14 cellular contexts compared by ENCODE assay signal in the genomic region with DNA sequence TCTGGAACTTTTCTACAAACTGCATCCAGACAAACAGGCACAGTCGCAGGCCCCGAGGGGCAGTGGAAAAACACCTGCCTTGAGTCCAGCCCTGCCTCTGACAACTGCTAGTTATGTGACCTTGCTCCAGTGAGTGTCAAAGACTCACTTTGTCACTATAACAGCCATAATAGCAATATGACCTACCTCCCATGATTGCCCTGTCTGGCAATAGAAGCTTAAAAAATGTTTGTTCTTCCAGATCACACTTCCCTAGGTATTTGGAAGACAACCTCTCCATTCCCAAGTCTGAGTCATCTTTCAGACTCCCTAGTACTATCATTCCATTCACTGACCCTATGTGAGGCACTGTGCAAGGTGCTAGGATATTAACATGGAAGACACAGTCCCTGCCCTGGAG.
DNase-seq lines count a peak whose midpoint lies in the region; ATAC-seq and TF ChIP-seq lines count a peak whose summit lies in the region.
"Had no signal": no experiment of that assay in that cellular context is flagged by ENCODE, and none has a peak within 500 bp of the region (broad histone marks: within the 10 kb centered on the region; RNA-seq: fewer than 3 reads in every experiment).

No MANE protein-coding gene starts in this region.

- peak overlapping the region; percentile 68 to 79 for H3K27ac ChIP-seq in tibial artery

- H3K4me1 ChIP-seq in mucosa of descending colon (ENCODE audit: low read depth) (peaks cover 18% of the 10 kb centered on the region), tibial artery (peaks cover 0 to 61% (median 34%) of the 10 kb centered on the region in 4 donors)

- no peaks in the 10 kb centered on the region for H3K9me3 ChIP-seq in mucosa of descending colon
- peaks cover 0 to 7% (median 0%) of the 10 kb centered on the region in 3 donors for H3K9me3 ChIP-seq in tibial artery

- H3K4me3 ChIP-seq in epithelial cell of proximal tubule (ENCODE audit: low read depth, low read length), result no peak overlapping the region
- no peak overlapping the region for H3K4me3 ChIP-seq in mucosa of descending colon
- H3K4me3 ChIP-seq in tibial artery, result no peak overlapping the region

- DNase-seq in HT1080 (ENCODE audit: low read depth) (peak; percentile 39), epithelial cell of proximal tubule (ENCODE audit: low read depth) (peak; percentile 77), mucosa of descending colon (no peak), tibial artery (no peak), C1 segment of cervical spinal cord (lab: John Stamatoyannopoulos, UW) (no peak), GM10248 (ENCODE audit: extremely low spot score) (no peak)
- DNase-seq in activated CD4-positive, alpha-beta T cell treated with anti-CD3 and anti-CD28 coated beads, Interleukin-2, amount 50 U/mL, for 4 hours, result no peak
- DNase-seq: activated CD8-positive, alpha-beta memory T cell treated with anti-CD3 and anti-CD28 coated beads, Interleukin-2, amount 50 U/mL, for 4 hours; anterior cingulate cortex; CD4-positive, CD25-positive, alpha-beta regulatory T cell; naive B cell; NCI-H526 treated with DMSO at 0.1 percent for 48 hours; SHP77 treated with DMSO at 0.1 percent for 48 hours had no signal

- TF ChIP-seq CTCF in epithelial cell of proximal tubule (conservative IDR thresholded peaks at IDR 0.05; ENCODE audit: low read depth, low read length) (no peak), mucosa of descending colon (IDR thresholded peaks at IDR 0.05) (no peak), tibial artery (IDR thresholded peaks at IDR 0.05) (no peak), GM10248 (IDR thresholded peaks at IDR 0.05; ENCODE audit: control extremely low read depth, extremely low read depth, low read depth, missing control alignments) (no peak)

- CTCF ChIA-PET in GM10248 (lab: Yijun Ruan, JAX), result interaction anchor here (0.8 to 2.2 kb wide), 3 partner anchors 12 to 123 kb away, joined by 3 to 6 read pairs (median 4); no protein-coding TSS in a partner anchor

- POLR2A ChIA-PET in GM10248 (lab: Yijun Ruan, JAX), result no interaction called here

- intact Hi-C loops in mucosa of descending colon (cut with DNase I, micrococcal nuclease), result no loop called here
- intact Hi-C loops in tibial artery (cut with DNase I; ENCODE audit: low total_unique reads), result no loop called here

- H3K27me3 ChIP-seq in tibial artery, result no peaks in the 10 kb centered on the region

- ATAC-seq in mucosa of descending colon (peak; percentile 67), GM19467 (IDR thresholded peaks at IDR 0.05; ENCODE audit: unreplicated experiment) (no peak)

- H3K36me3 ChIP-seq in mucosa of descending colon (ENCODE audit: low read depth) (no peaks in the 10 kb centered on the region), tibial artery (no peaks in the 10 kb centered on the region)

Comparison
In these comparisons a context has a peak if more than half of its experiments do, and no peak if none do; other contexts are left out.
1. DNase-seq: peak in HT1080 (single experiment) and epithelial cell of proximal tubule (single experiment); none in mucosa of descending colon (0 of 3), tibial artery (0 of 2), activated CD4-positive, alpha-beta T cell treated with anti-CD3 and anti-CD28 coated beads, Interleukin-2, amount 50 U/mL, for 4 hours (0 of 2), C1 segment of cervical spinal cord (0 of 14) and GM10248 (single experiment).